Comparison of ENCODE assay signal across 1 cellular context in genomic region chr2:26243643-26244478, GRCh38.
TF ChIP-seq lines count a peak whose summit lies in the region.

No MANE protein-coding gene starts in this region.

TF ChIP-seq in HepG2, 621 proteins besides CTCF, POLR2A, EP300 and RAD21 (continued from another document and continues in another):
- TF ChIP-seq PRDM15 (CRISPR knock-in tag; IDR thresholded peaks at IDR 0.05) (no peak), PHF20 (CRISPR knock-in tag; IDR thresholded peaks at IDR 0.05) (no peak), SNAI1 (CRISPR knock-in tag; IDR thresholded peaks at IDR 0.05; ENCODE audit: borderline replicate concordance) (no peak), MIXL1 (CRISPR knock-in tag; IDR thresholded peaks at IDR 0.05) (no peak), TRIM24 (CRISPR knock-in tag; IDR thresholded peaks at IDR 0.05) (no peak), PATZ1 (CRISPR knock-in tag; IDR thresholded peaks at IDR 0.05) (0 out of 2 replicates have a peak, but pooled peaks have one; percentile 10), MXD1 (CRISPR knock-in tag; IDR thresholded peaks at IDR 0.05) (no peak), CREBL2 (CRISPR knock-in tag; IDR thresholded peaks at IDR 0.05; ENCODE audit: borderline replicate concordance) (0 out of 2 replicates have a peak, but pooled peaks have one; percentile 8), SYNCRIP (IDR thresholded peaks at IDR 0.05; ENCODE audit: insufficient read depth, low read depth, low read length) (no peak), PHF8 (CRISPR knock-in tag; IDR thresholded peaks at IDR 0.05) (no peak), MTERF4 (CRISPR knock-in tag; IDR thresholded peaks at IDR 0.05) (peak; percentile 83), CAMTA2 (CRISPR knock-in tag; IDR thresholded peaks at IDR 0.05; ENCODE audit: borderline replicate concordance) (no peak), ZNF773 (CRISPR knock-in tag; IDR thresholded peaks at IDR 0.05; ENCODE audit: borderline replicate concordance) (no peak), HNF4A (CRISPR knock-in tag; IDR thresholded peaks at IDR 0.05) (0 out of 2 replicates have a peak, but pooled peaks have one; percentile 18), HDAC1 (CRISPR knock-in tag; IDR thresholded peaks at IDR 0.05) (no peak; the same call in 1 of the 2 replicates), ZNF691 (CRISPR knock-in tag; IDR thresholded peaks at IDR 0.05; ENCODE audit: borderline replicate concordance, low read depth) (no peak; the same call in 1 of the 2 replicates), ZNF275 (CRISPR knock-in tag; IDR thresholded peaks at IDR 0.05; ENCODE audit: borderline replicate concordance) (no peak), THAP8 (CRISPR knock-in tag; IDR thresholded peaks at IDR 0.05; ENCODE audit: borderline replicate concordance) (no peak), ZNF629 (CRISPR knock-in tag; conservative IDR thresholded peaks at IDR 0.05) (no peak), ZSCAN30 (CRISPR knock-in tag; IDR thresholded peaks at IDR 0.05) (no peak), GABPB1 (CRISPR knock-in tag; IDR thresholded peaks at IDR 0.05) (no peak), BRCA1 (CRISPR knock-in tag; IDR thresholded peaks at IDR 0.05) (no peak), SOX5 (CRISPR knock-in tag; IDR thresholded peaks at IDR 0.05; ENCODE audit: borderline replicate concordance) (no peak), ZNF788 (CRISPR knock-in tag; IDR thresholded peaks at IDR 0.05; ENCODE audit: borderline replicate concordance) (peak; percentile 35), ZNF414 (CRISPR knock-in tag; IDR thresholded peaks at IDR 0.05) (no peak), KLF16 (CRISPR knock-in tag; IDR thresholded peaks at IDR 0.05) (no peak), ZNF570 (CRISPR knock-in tag; IDR thresholded peaks at IDR 0.05; ENCODE audit: borderline replicate concordance) (no peak), STAT5B (CRISPR knock-in tag; IDR thresholded peaks at IDR 0.05) (no peak), FOXC1 (CRISPR knock-in tag; IDR thresholded peaks at IDR 0.05; ENCODE audit: borderline replicate concordance) (0 out of 2 replicates have a peak, but pooled peaks have one; percentile 61), ZNF792 (CRISPR knock-in tag; IDR thresholded peaks at IDR 0.05) (no peak), IRX3 (CRISPR knock-in tag; IDR thresholded peaks at IDR 0.05; ENCODE audit: borderline replicate concordance, low read depth) (no peak), ESRRA (CRISPR knock-in tag; IDR thresholded peaks at IDR 0.05; ENCODE audit: low read depth) (no peak), PRMT3 (CRISPR knock-in tag; IDR thresholded peaks at IDR 0.05; ENCODE audit: borderline replicate concordance, low read depth) (no peak), NFKBIZ (CRISPR knock-in tag; IDR thresholded peaks at IDR 0.05) (no peak), MXD3 (CRISPR knock-in tag; IDR thresholded peaks at IDR 0.05) (no peak), E2F1 (CRISPR knock-in tag; IDR thresholded peaks at IDR 0.05) (no peak), ELK4 (CRISPR knock-in tag; IDR thresholded peaks at IDR 0.05; ENCODE audit: borderline replicate concordance) (no peak), POLR2AphosphoS2 (IDR thresholded peaks at IDR 0.05; ENCODE audit: low read depth, low read length) (no peak), TIGD3 (CRISPR knock-in tag; IDR thresholded peaks at IDR 0.05; ENCODE audit: borderline replicate concordance) (no peak), FOXM1 (CRISPR knock-in tag; IDR thresholded peaks at IDR 0.05) (no peak), ZNF720 (CRISPR knock-in tag; IDR thresholded peaks at IDR 0.05) (no peak), ZBTB7A (CRISPR knock-in tag; IDR thresholded peaks at IDR 0.05) (no peak), PREB (CRISPR knock-in tag; IDR thresholded peaks at IDR 0.05) (no peak), SRSF1 (optimal IDR thresholded peaks at IDR 0.05; ENCODE audit: low read depth, low read length) (no peak), KMT2A (CRISPR knock-in tag; IDR thresholded peaks at IDR 0.05) (no peak), NR2C2 (CRISPR knock-in tag; IDR thresholded peaks at IDR 0.05; ENCODE audit: borderline replicate concordance) (no peak), SKI (IDR thresholded peaks at IDR 0.05; ENCODE audit: partially characterized antibody) (no peak), NRL (CRISPR knock-in tag; IDR thresholded peaks at IDR 0.05; ENCODE audit: borderline replicate concordance) (no peak)
